2 cellular contexts compared by ENCODE assay signal in genomic region chr12:104600790-104601739, GRCh38.
TF ChIP-seq lines count a peak whose summit lies in the region.

No MANE protein-coding gene starts in this region.

TF ChIP-seq in A549, 52 proteins besides CTCF, POLR2A, EP300 and RAD21 (continued from another document):
- TF ChIP-seq PBX3 (IDR thresholded peaks at IDR 0.05) (no peak), HOXB13 (CRISPR knock-in tag; IDR thresholded peaks at IDR 0.05; ENCODE audit: low read depth) (no peak), EHF (CRISPR knock-in tag; IDR thresholded peaks at IDR 0.05) (no peak), MYC (IDR thresholded peaks at IDR 0.05; ENCODE audit: borderline replicate concordance, low read length) (no peak), RNF2 (IDR thresholded peaks at IDR 0.05; ENCODE audit: borderline replicate concordance, low read depth) (no peak), MAX (IDR thresholded peaks at IDR 0.05) (no peak)

TF ChIP-seq in GM12878, 131 proteins besides CTCF, POLR2A, EP300 and RAD21 (continued from another document):
- TF ChIP-seq SP1 (IDR thresholded peaks at IDR 0.05; ENCODE audit: low read depth, low read length) (no peak), TAF1 (IDR thresholded peaks at IDR 0.05; ENCODE audit: borderline replicate concordance, low read depth, low read length) (no peak), MYC (IDR thresholded peaks at IDR 0.05; ENCODE audit: insufficient read depth, insufficient read length, insufficient replicate concordance, low read length, severe bottlenecking) (no peak), HCFC1 (IDR thresholded peaks at IDR 0.05; ENCODE audit: low read length) (no peak)
